Comparison of ENCODE assay signal across 13 cellular contexts in genomic region chr2:33929467-33929866, GRCh38.
DNase-seq lines count a peak whose midpoint lies in the region; ATAC-seq and TF ChIP-seq lines count a peak whose summit lies in the region.
"Had no signal": no experiment of that assay in that cellular context is flagged by ENCODE, and none has a peak within 500 bp of the region (broad histone marks: within the 10 kb centered on the region; RNA-seq: fewer than 3 reads in every experiment).

No MANE protein-coding gene starts in this region.

- no peak overlapping the region for H3K4me3 Mint-ChIP-seq in glutamatergic neuron (ENCODE audit: unreplicated experiment)
- H3K4me3 Mint-ChIP-seq: neural crest cell had no signal

- H3K27ac Mint-ChIP-seq in glutamatergic neuron (ENCODE audit: unreplicated experiment) = no peak overlapping the region

- H3K4me1 Mint-ChIP-seq in glutamatergic neuron (ENCODE audit: low read depth, unreplicated experiment) = no peaks in the 10 kb centered on the region
- H3K4me1 Mint-ChIP-seq: neural crest cell had no signal

- no peak for TF ChIP-seq CTCF in glutamatergic neuron (IDR thresholded peaks at IDR 0.05; ENCODE audit: partially characterized antibody, unreplicated experiment)

- DNase-seq in DMS 273 treated with DMSO at 0.1 percent for 48 hours (lab: John Stamatoyannopoulos, UW) (no peak), OCI-M1 (lab: John Stamatoyannopoulos, UW) (no peak), glutamatergic neuron (no peak), NCI-H1105 treated with DMSO at 0.1 percent for 48 hours (lab: John Stamatoyannopoulos, UW) (no peak)
- DNase-seq: activated CD4-positive, alpha-beta T cell treated with anti-CD3 and anti-CD28 coated beads for 48 hours; activated effector memory CD4-positive, alpha-beta T cell treated with anti-CD3 and anti-CD28 coated beads, Interleukin-2, amount 50 U/mL, for 16 hours; lower lobe of right lung; NCI-H187 treated with DMSO at 0.1 percent for 48 hours had no signal

- no peaks in the 10 kb centered on the region for H3K36me3 Mint-ChIP-seq in glutamatergic neuron (ENCODE audit: unreplicated experiment)

- ATAC-seq in GM18520 (IDR thresholded peaks at IDR 0.05; ENCODE audit: unreplicated experiment) (peak; percentile 80), GM21423 (IDR thresholded peaks at IDR 0.05; ENCODE audit: unreplicated experiment) (peak; percentile 98), HG02970 (IDR thresholded peaks at IDR 0.05; ENCODE audit: low FRiP score, unreplicated experiment) (peak; percentile 89), HG03571 (IDR thresholded peaks at IDR 0.05; ENCODE audit: unreplicated experiment) (peak; percentile 98)
- ATAC-seq: lower lobe of right lung had no signal

- H3K9me3 Mint-ChIP-seq in glutamatergic neuron (ENCODE audit: unreplicated experiment) = peaks cover 2% of the 10 kb centered on the region

- peaks cover 2% of the 10 kb centered on the region for H3K27me3 Mint-ChIP-seq in glutamatergic neuron (ENCODE audit: unreplicated experiment)
